Comparison of ENCODE assay signal across 1 cellular context in the genomic region with DNA sequence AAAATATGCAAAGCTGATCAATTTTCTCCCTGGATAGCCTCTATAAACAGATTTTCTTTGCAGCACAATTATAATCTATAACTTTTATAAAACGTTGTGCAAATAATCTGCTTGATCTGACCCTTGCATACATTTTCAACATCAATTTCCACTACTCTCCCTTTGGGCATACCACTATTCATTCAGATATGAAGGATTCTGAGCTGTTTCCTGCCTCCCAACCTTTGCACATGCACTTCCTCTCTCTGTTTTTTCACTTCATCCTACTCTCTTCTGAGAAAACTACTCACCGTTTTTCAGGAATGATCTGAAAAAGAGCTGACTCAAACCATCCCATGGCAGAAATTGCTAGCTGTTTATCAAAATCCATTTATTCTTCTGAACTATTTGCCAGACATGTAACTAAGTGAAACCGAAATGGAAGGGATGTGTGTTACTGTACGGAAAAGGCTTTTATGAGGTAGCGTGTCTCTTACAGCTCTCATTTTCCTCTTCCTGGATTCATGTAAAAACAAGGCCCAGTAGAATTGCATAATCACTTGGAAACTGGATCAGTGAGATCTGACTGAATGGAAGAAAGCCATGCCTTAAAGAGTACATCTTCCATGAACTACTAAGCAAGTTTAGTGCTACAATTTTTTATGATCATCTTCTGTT.
TF ChIP-seq lines count a peak whose summit lies in the region.

No MANE protein-coding gene starts in this region.

TF ChIP-seq in K562, 482 proteins besides CTCF, POLR2A, EP300 and RAD21 (continued from another document):
- TF ChIP-seq, protein P1, sequence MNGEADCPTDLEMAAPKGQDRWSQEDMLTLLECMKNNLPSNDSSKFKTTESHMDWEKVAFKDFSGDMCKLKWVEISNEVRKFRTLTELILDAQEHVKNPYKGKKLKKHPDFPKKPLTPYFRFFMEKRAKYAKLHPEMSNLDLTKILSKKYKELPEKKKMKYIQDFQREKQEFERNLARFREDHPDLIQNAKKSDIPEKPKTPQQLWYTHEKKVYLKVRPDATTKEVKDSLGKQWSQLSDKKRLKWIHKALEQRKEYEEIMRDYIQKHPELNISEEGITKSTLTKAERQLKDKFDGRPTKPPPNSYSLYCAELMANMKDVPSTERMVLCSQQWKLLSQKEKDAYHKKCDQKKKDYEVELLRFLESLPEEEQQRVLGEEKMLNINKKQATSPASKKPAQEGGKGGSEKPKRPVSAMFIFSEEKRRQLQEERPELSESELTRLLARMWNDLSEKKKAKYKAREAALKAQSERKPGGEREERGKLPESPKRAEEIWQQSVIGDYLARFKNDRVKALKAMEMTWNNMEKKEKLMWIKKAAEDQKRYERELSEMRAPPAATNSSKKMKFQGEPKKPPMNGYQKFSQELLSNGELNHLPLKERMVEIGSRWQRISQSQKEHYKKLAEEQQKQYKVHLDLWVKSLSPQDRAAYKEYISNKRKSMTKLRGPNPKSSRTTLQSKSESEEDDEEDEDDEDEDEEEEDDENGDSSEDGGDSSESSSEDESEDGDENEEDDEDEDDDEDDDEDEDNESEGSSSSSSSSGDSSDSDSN (IDR thresholded peaks at IDR 0.05; ENCODE audit: borderline replicate concordance in 1 of 2, low read depth in 2 of 2, low read length in 2 of 2), result no peak
